20 cellular contexts compared by ENCODE assay signal in the genomic region with DNA sequence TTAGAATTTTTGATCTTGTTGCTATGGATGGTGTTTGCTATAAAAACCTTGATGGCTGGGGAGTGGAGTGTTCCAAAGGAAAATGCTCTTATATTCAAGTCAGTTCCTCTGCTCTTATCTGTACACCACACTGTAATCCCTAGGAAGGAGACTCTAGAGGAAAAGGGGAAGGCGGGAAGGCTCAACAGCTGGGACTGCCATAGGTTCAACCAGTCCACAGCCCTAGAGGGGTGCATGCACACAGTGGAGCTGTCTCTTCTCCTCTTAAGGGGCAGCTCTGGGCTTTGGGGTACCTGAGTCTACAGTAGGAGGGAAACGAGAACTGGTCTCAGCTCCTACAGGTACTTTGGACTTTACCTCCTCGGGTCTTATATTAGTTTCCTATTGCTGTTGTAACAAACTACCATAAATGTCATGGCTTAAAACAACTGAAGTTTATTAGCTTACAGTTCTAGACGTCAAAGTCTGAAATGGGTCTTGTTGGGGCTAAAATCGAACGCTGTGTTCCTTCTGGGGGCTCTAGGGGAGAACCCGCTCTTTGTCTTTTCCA.
DNase-seq lines count a peak whose midpoint lies in the region; ATAC-seq lines count a peak whose summit lies in the region.
"Had no signal": no experiment of that assay in that cellular context is flagged by ENCODE, and none has a peak within 500 bp of the region (broad histone marks: within the 10 kb centered on the region; RNA-seq: fewer than 3 reads in every experiment).

No MANE protein-coding gene starts in this region.

- H3K36me3 Mint-ChIP-seq in activated naive CD4-positive, alpha-beta T cell treated with anti-CD3 and anti-CD28 coated beads, Interleukin-2, amount 50 U/mL, for 24 hours, result no peaks in the 10 kb centered on the region
- H3K36me3 Mint-ChIP-seq in central memory CD8-positive, alpha-beta T cell (ENCODE audit: insufficient read depth), result peaks cover 1% of the 10 kb centered on the region
- H3K36me3 Mint-ChIP-seq in naive B cell, result no peaks in the 10 kb centered on the region
- H3K36me3 Mint-ChIP-seq in stimulated activated naive B cell treated with anti-CD40 and anti-IgM and Interleukin-4, amounts not matched to agents 10 μg/mL and 1 μg/mL and 100 μg/mL, for 72 hours, result peaks cover 0 to 1% of the 10 kb centered on the region in 2 donors
- no peaks in the 10 kb centered on the region for H3K36me3 Mint-ChIP-seq in activated CD4-positive, alpha-beta T cell treated with anti-CD3 and anti-CD28 coated beads for 36 hours (ENCODE audit: low read depth)

- POLR2A ChIA-PET in activated CD4-positive, alpha-beta T cell treated with anti-CD3 and anti-CD28 coated beads for 36 hours (lab: Charles Lee), result interaction anchor here (1.3 kb wide), 1 partner anchor 126 kb away, joined by 6 read pairs; no protein-coding TSS in a partner anchor

- peaks cover 15% of the 10 kb centered on the region for H3K27me3 Mint-ChIP-seq in activated naive CD4-positive, alpha-beta T cell treated with anti-CD3 and anti-CD28 coated beads, Interleukin-2, amount 50 U/mL, for 24 hours
- H3K27me3 Mint-ChIP-seq in central memory CD8-positive, alpha-beta T cell, result peaks cover 43% of the 10 kb centered on the region
- peaks cover 10 to 35% (median 20%) of the 10 kb centered on the region in 3 donors for H3K27me3 Mint-ChIP-seq in naive B cell
- peaks cover 24 to 35% of the 10 kb centered on the region in 2 donors for H3K27me3 Mint-ChIP-seq in stimulated activated naive B cell treated with anti-CD40 and anti-IgM and Interleukin-4, amounts not matched to agents 10 μg/mL and 1 μg/mL and 100 μg/mL, for 72 hours
- peaks cover 24% of the 10 kb centered on the region for H3K27me3 Mint-ChIP-seq in activated CD4-positive, alpha-beta T cell treated with anti-CD3 and anti-CD28 coated beads for 36 hours

- no peaks in the 10 kb centered on the region for H3K9me3 Mint-ChIP-seq in activated naive CD4-positive, alpha-beta T cell treated with anti-CD3 and anti-CD28 coated beads, Interleukin-2, amount 50 U/mL, for 24 hours
- no peaks in the 10 kb centered on the region for H3K9me3 Mint-ChIP-seq in central memory CD8-positive, alpha-beta T cell
- no peaks in the 10 kb centered on the region for H3K9me3 Mint-ChIP-seq in naive B cell
- H3K9me3 Mint-ChIP-seq in stimulated activated naive B cell treated with anti-CD40 and anti-IgM and Interleukin-4, amounts not matched to agents 10 μg/mL and 1 μg/mL and 100 μg/mL, for 72 hours, result no peaks in the 10 kb centered on the region
- no peaks in the 10 kb centered on the region for H3K9me3 Mint-ChIP-seq in activated CD4-positive, alpha-beta T cell treated with anti-CD3 and anti-CD28 coated beads for 36 hours (ENCODE audit: low read depth)
- H3K9me3 Mint-ChIP-seq: activated CD4-positive, alpha-beta T cell treated with anti-CD3 and anti-CD28 coated beads, Interleukin-2, amount 10 ng/mL, durations not matched to agents 24 days and 14 days had no signal

- H3K4me1 Mint-ChIP-seq in activated naive CD4-positive, alpha-beta T cell treated with anti-CD3 and anti-CD28 coated beads, Interleukin-2, amount 50 U/mL, for 24 hours, result peaks cover 28% of the 10 kb centered on the region
- H3K4me1 Mint-ChIP-seq in central memory CD8-positive, alpha-beta T cell, result peaks cover 14% of the 10 kb centered on the region
- H3K4me1 Mint-ChIP-seq in naive B cell, result peaks cover 13 to 23% (median 21%) of the 10 kb centered on the region in 3 donors
- peaks cover 14 to 31% of the 10 kb centered on the region in 2 donors for H3K4me1 Mint-ChIP-seq in stimulated activated naive B cell treated with anti-CD40 and anti-IgM and Interleukin-4, amounts not matched to agents 10 μg/mL and 1 μg/mL and 100 μg/mL, for 72 hours
- H3K4me1 Mint-ChIP-seq in activated CD4-positive, alpha-beta T cell treated with anti-CD3 and anti-CD28 coated beads for 36 hours, result peaks cover 9% of the 10 kb centered on the region

- CTCF ChIA-PET in activated CD4-positive, alpha-beta T cell treated with anti-CD3 and anti-CD28 coated beads for 36 hours (lab: Charles Lee), result interaction anchor here (0.6 to 3.3 kb wide), 20 partner anchors 9 to 1964 kb away, joined by 3 to 51 read pairs (median 6); partner anchors contain the start of gene EIF4G2

- ATAC-seq in central memory CD8-positive, alpha-beta T cell (replicated peaks; ENCODE audit: extremely low read depth, poor library complexity, severe bottlenecking), result no peak
- ATAC-seq in naive B cell (ENCODE audit: low read depth in 2 of 2), result no peak
- ATAC-seq in stimulated activated naive B cell treated with anti-CD40 and anti-IgM and Interleukin-4, amounts not matched to agents 10 μg/mL and 1 μg/mL and 100 μg/mL, for 72 hours (replicated peaks), result no peak
- ATAC-seq in activated CD4-positive, alpha-beta T cell treated with anti-CD3 and anti-CD28 coated beads for 36 hours, result no peak
- ATAC-seq in GM18907 (IDR thresholded peaks at IDR 0.05; ENCODE audit: unreplicated experiment), result no peak
- ATAC-seq: foreskin keratinocyte, left cardiac atrium, SK-N-SH treated with all-trans-retinoic acid at 6 μM for 48 hours had no signal

- no peak for DNase-seq in activated naive CD4-positive, alpha-beta T cell treated with Interleukin-2 at 50 U/mL for 16 hours
- no peak for DNase-seq in central memory CD8-positive, alpha-beta T cell (ENCODE audit: low spot score in 2 of 2)
- no peak for DNase-seq in naive B cell
- DNase-seq in stimulated activated naive B cell treated with anti-CD40 and anti-IgM and Interleukin-4, amounts not matched to agents 10 μg/mL and 1 μg/mL and 100 μg/mL, for 72 hours, result no peak
- DNase-seq in stimulated activated naive CD4-positive, alpha-beta T cell (lab: John Stamatoyannopoulos, UW), result no peak
- DNase-seq in activated CD4-positive, alpha-beta T cell treated with anti-CD3 and anti-CD28 coated beads for 36 hours, result no peak
- DNase-seq: activated CD4-positive, alpha-beta T cell treated with anti-CD3 and anti-CD28 coated beads, Interleukin-2, amount 10 ng/mL, durations not matched to agents 24 days and 14 days; activated CD8-positive, alpha-beta memory T cell treated with anti-CD3 and anti-CD28 coated beads, Interleukin-2, amount 50 U/mL, for 4 hours; activated gamma-delta T cell treated with Interleukin-2 at 50 U/mL for 16 hours; anterior cingulate cortex; DMS79; foreskin keratinocyte; left cardiac atrium; NCI-H1417 treated with DMSO at 0.1 percent for 48 hours; NCI-H2171; stimulated activated CD8-positive, alpha-beta memory T cell treated with anti-CD3 and anti-CD28 coated beads, Interleukin-4, amount 100 ng/mL, for 48 hours had no signal

- intact Hi-C loops in activated CD4-positive, alpha-beta T cell treated with anti-CD3 and anti-CD28 coated beads for 36 hours (cut with DNase I, micrococcal nuclease), result loop anchor here in 1 of 2 experiments (10.0 kb wide), 1 partner anchor 1350 kb away; no protein-coding TSS in a partner anchor

- no peak overlapping the region for H3K27ac Mint-ChIP-seq in activated naive CD4-positive, alpha-beta T cell treated with anti-CD3 and anti-CD28 coated beads, Interleukin-2, amount 50 U/mL, for 24 hours
- H3K27ac Mint-ChIP-seq in central memory CD8-positive, alpha-beta T cell (ENCODE audit: low read depth), result no peak overlapping the region
- H3K27ac Mint-ChIP-seq in naive B cell, result peak overlapping the region in 1 of 6 donors; percentile 47
- peak overlapping the region; percentile 38 for H3K27ac Mint-ChIP-seq in stimulated activated naive B cell treated with anti-CD40 and anti-IgM and Interleukin-4, amounts not matched to agents 10 μg/mL and 1 μg/mL and 100 μg/mL, for 72 hours
- H3K27ac Mint-ChIP-seq in activated CD4-positive, alpha-beta T cell treated with anti-CD3 and anti-CD28 coated beads for 36 hours, result no peak overlapping the region
- H3K27ac Mint-ChIP-seq: activated CD4-positive, alpha-beta T cell treated with anti-CD3 and anti-CD28 coated beads, Interleukin-2, amount 10 ng/mL, durations not matched to agents 24 days and 14 days; CD14-positive monocyte had no signal

- H3K4me3 Mint-ChIP-seq in activated naive CD4-positive, alpha-beta T cell treated with anti-CD3 and anti-CD28 coated beads, Interleukin-2, amount 50 U/mL, for 24 hours, result peak overlapping the region; percentile 87
- peak overlapping the region; percentile 77 for H3K4me3 Mint-ChIP-seq in central memory CD8-positive, alpha-beta T cell
- peak overlapping the region in 5 of 8 donors; percentile 2 to 92 (median 78) for H3K4me3 Mint-ChIP-seq in naive B cell
- peak overlapping the region in 1 of 2 donors; percentile 57 for H3K4me3 Mint-ChIP-seq in stimulated activated naive B cell treated with anti-CD40 and anti-IgM and Interleukin-4, amounts not matched to agents 10 μg/mL and 1 μg/mL and 100 μg/mL, for 72 hours
- H3K4me3 Mint-ChIP-seq in activated CD4-positive, alpha-beta T cell treated with anti-CD3 and anti-CD28 coated beads for 36 hours, result no peak overlapping the region
